In genomic region chr4:167234388-167234881, GRCh38 we compare ENCODE assay signal across 8 cellular contexts. TPM values are rescaled to one million over a fixed set of nuclear protein-coding genes. Genes with fewer than 3 reads are reported as not detected.
DNase-seq lines count a peak whose midpoint lies in the region; ATAC-seq and TF ChIP-seq lines count a peak whose summit lies in the region.

SPOCK3 (minus strand) TSS chr4:167234494.

- peak; percentile 58 for ATAC-seq in HG03354 (IDR thresholded peaks at IDR 0.05; ENCODE audit: poor library complexity, severe bottlenecking, unreplicated experiment)

- H3K9me3 ChIP-seq in muscle layer of duodenum (ENCODE audit: control insufficient read depth in 1 of 2, low read length in 2 of 2) (no peaks in the 10 kb centered on the region), uterus (no peaks in the 10 kb centered on the region)

- H3K4me3 Mint-ChIP-seq in T-helper 1 cell treated with Interleukin-12 subunit alpha and Interleukin-12 subunit beta and Interleukin-4 antibody, amounts not matched to agents 30 μg/mL and 1 μg/mL, for 36 hours: peak within 1 kb of the TSS; percentile 62

- H3K27me3 ChIP-seq in muscle layer of duodenum (ENCODE audit: low read depth, low read length) (peaks cover 5% of the 10 kb centered on the region), uterus (peaks cover 0 to 3% of the 10 kb centered on the region in 2 donors)

- TF ChIP-seq POLR2A in uterus (IDR thresholded peaks at IDR 0.05): no peak

- intact Hi-C loops in uterus (cut with DNase I; ENCODE audit: low total_unique reads): no loop called here

- H3K27ac ChIP-seq in muscle layer of duodenum (ENCODE audit: low read length) (no peak within 1 kb of the TSS), uterus (no peak within 1 kb of the TSS)

- DNase-seq in NCI-H510A treated with DMSO at 0.1 percent for 48 hours (lab: John Stamatoyannopoulos, UW) (peak; percentile 48), NCI-H510A (lab: John Stamatoyannopoulos, UW) (no peak), fibroblast of mammary gland (ENCODE audit: low read depth) (peak; percentile 16), uterus (no peak)
- DNase-seq in stimulated activated CD4-positive, alpha-beta T cell treated with anti-CD3 and anti-CD28 coated beads, Interleukin-1b, Interleukin-23, amount 100 ng/mL, for 48 hours: no peak

- H3K4me1 ChIP-seq in muscle layer of duodenum (ENCODE audit: control insufficient read depth in 1 of 2, insufficient read depth in 2 of 2, low read length in 2 of 2) (peaks cover 0 to 14% of the 10 kb centered on the region in 2 donors), uterus (no peaks in the 10 kb centered on the region)

- TF ChIP-seq CTCF in fibroblast of mammary gland (conservative IDR thresholded peaks at IDR 0.05; ENCODE audit: control insufficient read depth, insufficient read depth, low read depth, low read length): no peak
- TF ChIP-seq CTCF in uterus (IDR thresholded peaks at IDR 0.05): no peak

- peaks cover 35% of the 10 kb centered on the region for H3K27me3 Mint-ChIP-seq in T-helper 1 cell treated with Interleukin-12 subunit alpha and Interleukin-12 subunit beta and Interleukin-4 antibody, amounts not matched to agents 30 μg/mL and 1 μg/mL, for 36 hours (ENCODE audit: low read depth)

- H3K36me3 Mint-ChIP-seq in T-helper 1 cell treated with Interleukin-12 subunit alpha and Interleukin-12 subunit beta and Interleukin-4 antibody, amounts not matched to agents 30 μg/mL and 1 μg/mL, for 36 hours (ENCODE audit: low read depth): no peaks in the 10 kb centered on the region

- H3K4me3 ChIP-seq in fibroblast of mammary gland (ENCODE audit: control insufficient read depth, low read depth, low read length) (peak within 1 kb of the TSS; percentile 44), muscle layer of duodenum (ENCODE audit: low read depth in 1 of 2, low read length in 2 of 2) (peak within 1 kb of the TSS; percentile 42 to 70), uterus (peak within 1 kb of the TSS; percentile 30 to 40)

- H3K36me3 ChIP-seq in muscle layer of duodenum (ENCODE audit: control insufficient read depth in 1 of 2, insufficient read depth in 2 of 2, low read length in 2 of 2) (no peaks in the 10 kb centered on the region), uterus (no peaks in the 10 kb centered on the region)

- H3K4me1 Mint-ChIP-seq in T-helper 1 cell treated with Interleukin-12 subunit alpha and Interleukin-12 subunit beta and Interleukin-4 antibody, amounts not matched to agents 30 μg/mL and 1 μg/mL, for 36 hours (ENCODE audit: low read depth): peaks cover 6% of the 10 kb centered on the region

- H3K27ac Mint-ChIP-seq in T-helper 1 cell treated with Interleukin-12 subunit alpha and Interleukin-12 subunit beta and Interleukin-4 antibody, amounts not matched to agents 30 μg/mL and 1 μg/mL, for 36 hours: no peak within 1 kb of the TSS

- no peaks in the 10 kb centered on the region for H3K9me3 Mint-ChIP-seq in T-helper 1 cell treated with Interleukin-12 subunit alpha and Interleukin-12 subunit beta and Interleukin-4 antibody, amounts not matched to agents 30 μg/mL and 1 μg/mL, for 36 hours

RNA-seq across cellular contexts. Expression of gene SPOCK3, which starts in this region (rescaled TPM):
- 10 to 100 TPM in 2 of 4 donors, 1 to 10 TPM in 2; 1.3 to 47.5 (median 18.4) TPM for total RNA-seq in uterus

Comparison
In these comparisons a context has a peak if more than half of its experiments do, and no peak if none do; other contexts are left out.
1. DNase-seq: peak in NCI-H510A treated with DMSO at 0.1 percent for 48 hours (single experiment) and fibroblast of mammary gland (single experiment); none in NCI-H510A (single experiment), uterus (0 of 2) and stimulated activated CD4-positive, alpha-beta T cell treated with anti-CD3 and anti-CD28 coated beads, Interleukin-1b, Interleukin-23, amount 100 ng/mL, for 48 hours (single experiment).
2. Peak in every context shown above with its lines, with median percentiles within 50 percentile points of each other: H3K4me3 ChIP-seq.